23 cellular contexts compared by ENCODE assay signal in genomic region chr10:71572962-71573361, GRCh38.
"Had no signal": no experiment of that assay in that cellular context is flagged by ENCODE, and none has a peak within 500 bp of the region (broad histone marks: within the 10 kb centered on the region; RNA-seq: fewer than 3 reads in every experiment).

No MANE protein-coding gene starts in this region.

- H3K9me3 ChIP-seq: MG63, SJSA1, SK-N-SH had no signal

- H3K4me3 Mint-ChIP-seq: T-cell; T-helper 1 cell treated with Interleukin-12 subunit alpha and Interleukin-12 subunit beta and Interleukin-4 antibody, amounts not matched to agents 30 μg/mL and 1 μg/mL, for 36 hours had no signal

- H3K4me1 Mint-ChIP-seq: T-cell had no signal

- H3K4me1 ChIP-seq: SJSA1 had no signal

- H3K36me3 Mint-ChIP-seq: T-cell had no signal

- H3K4me2 ChIP-seq: SK-N-SH had no signal

- H3K4me3 ChIP-seq: MG63, SJSA1 had no signal

- H3K27me3 ChIP-seq: MG63, SJSA1 had no signal

- ATAC-seq: HepG2, T-cell had no signal

- H3K9me3 Mint-ChIP-seq: T-cell; T-helper 1 cell treated with Interleukin-12 subunit alpha and Interleukin-12 subunit beta and Interleukin-4 antibody, amounts not matched to agents 30 μg/mL and 1 μg/mL, for 36 hours had no signal

- H3K27me3 Mint-ChIP-seq: T-cell had no signal

- H3K27ac ChIP-seq: SJSA1 had no signal

- DNase-seq: IMR-90, Karpas-422, KG1, MG63, NCI-H1092 treated with DMSO at 0.1 percent for 48 hours, NCI-H1436, NCI-H1694 treated with DMSO at 0.1 percent for 48 hours, NCI-H1930, NCI-H2081, NCI-H2107, NCI-H345, NCI-H446 treated with DMSO at 0.1 percent for 48 hours, NCI-H510A treated with DMSO at 0.1 percent for 48 hours, NCI-H526, Right ventricle myocardium superior, RPMI8226, SIG-M5, SK-N-SH, SW 1271, T-cell had no signal

- H3K36me3 ChIP-seq: MG63, SJSA1 had no signal

- H3K27ac Mint-ChIP-seq: T-cell; T-helper 1 cell treated with Interleukin-12 subunit alpha and Interleukin-12 subunit beta and Interleukin-4 antibody, amounts not matched to agents 30 μg/mL and 1 μg/mL, for 36 hours had no signal
